ENCODE assay signal across 17 cellular contexts in genomic region chr1:154524881-154525280, GRCh38. TPM values are rescaled to one million over a fixed set of nuclear protein-coding genes. Genes with fewer than 3 reads are reported as not detected.
DNase-seq lines count a peak whose midpoint lies in the region; ATAC-seq, FAIRE-seq and TF ChIP-seq lines count a peak whose summit lies in the region.
"Had no signal": no experiment of that assay in that cellular context is flagged by ENCODE, and none has a peak within 500 bp of the region (broad histone marks: within the 10 kb centered on the region; RNA-seq: fewer than 3 reads in every experiment).

No MANE protein-coding gene starts in this region.

- ATAC-seq in GM19328 (IDR thresholded peaks at IDR 0.05; ENCODE audit: unreplicated experiment) (no peak), upper lobe of left lung (ENCODE audit: low FRiP score in 2 of 2) (no peak)
- ATAC-seq: GM12878 had no signal

- intact Hi-C loops in endothelial cell of umbilical vein (cut with micrococcal nuclease) (no loop called here), posterior vena cava (cut with DNase I) (no loop called here)

- no peak for TF ChIP-seq CTCF in endothelial cell of umbilical vein (IDR thresholded peaks at IDR 0.05; ENCODE audit: extremely low read depth in 1 of 2, insufficient read depth in 1 of 2, low read depth in 1 of 2, low read length in 2 of 2)
- TF ChIP-seq CTCF in upper lobe of left lung (IDR thresholded peaks at IDR 0.05): no peak

- DNase-seq in EH (ENCODE audit: low read depth): peak; percentile 7
- peak; percentile 88 for DNase-seq in SK-MEL-5 (ENCODE audit: low read depth, low spot score)
- DNase-seq in endothelial cell of umbilical vein (ENCODE audit: low read depth, low spot score): peak; percentile 66
- DNase-seq in posterior vena cava (ENCODE audit: low spot score): peak; percentile 11
- DNase-seq in NCI-H1436 (lab: John Stamatoyannopoulos, UW): no peak
- no peak for DNase-seq in upper lobe of left lung
- DNase-seq: 8988T; AML-193; CD8-positive, alpha-beta memory T cell; DMS53; GOT3; H9 had no signal

- H3K27ac ChIP-seq in endothelial cell of umbilical vein (ENCODE audit: insufficient read depth, low read depth, low read length) (no peak overlapping the region), upper lobe of left lung (no peak overlapping the region)
- H3K27ac ChIP-seq: BLaER1 had no signal

- CTCF ChIA-PET in endothelial cell of umbilical vein (lab: Charles Lee): interaction anchor here (1.5 to 2.3 kb wide), 2 partner anchors 21 to 40 kb away, joined by 5 to 13 read pairs; no protein-coding TSS in a partner anchor

- dilution Hi-C loops in endothelial cell of umbilical vein (cut with MboI; ENCODE audit: extremely low pct_ligation_motif_present, low sequenced_read_pairs): no loop called here

- no peaks in the 10 kb centered on the region for H3K9me1 ChIP-seq in endothelial cell of umbilical vein (replicated peaks; ENCODE audit: control insufficient read depth, extremely low read depth, insufficient read depth, low read length)

- H3K27me3 ChIP-seq in endothelial cell of umbilical vein (ENCODE audit: control insufficient read depth in 2 of 2, insufficient read depth in 2 of 2, low read length in 2 of 2) (no peaks in the 10 kb centered on the region), upper lobe of left lung (no peaks in the 10 kb centered on the region)
- H3K27me3 ChIP-seq: BLaER1 had no signal

- FAIRE-seq in endothelial cell of umbilical vein (lab: Jason Lieb, UNC): no peak
- FAIRE-seq: GM12878 had no signal

- BruUV-seq in endothelial cell of umbilical vein (replicated peaks; lab: Mats Ljungman, UMichigan): no TSS peak

- in situ Hi-C loops in SK-MEL-5 (cut with HindIII; ENCODE audit: low pct_unique_long_range_greater_than_20kb, low sequenced_read_pairs): no loop called here

- H3K4me1 ChIP-seq in endothelial cell of umbilical vein (ENCODE audit: control insufficient read depth, extremely low read depth, insufficient read depth, low read length): peaks cover 16% of the 10 kb centered on the region
- peaks cover 20 to 29% (median 24%) of the 10 kb centered on the region in 4 donors for H3K4me1 ChIP-seq in upper lobe of left lung
- H3K4me1 ChIP-seq: BLaER1 had no signal

- H2AFZ ChIP-seq in endothelial cell of umbilical vein (ENCODE audit: low read depth, low read length): no peak overlapping the region

- H3K9ac ChIP-seq in endothelial cell of umbilical vein (replicated peaks; ENCODE audit: extremely low read depth, insufficient read depth, low read length): no peak overlapping the region
- H3K9ac ChIP-seq: BLaER1 had no signal

- no peak overlapping the region for H3K4me2 ChIP-seq in endothelial cell of umbilical vein (ENCODE audit: insufficient read depth, low read length)
- H3K4me2 ChIP-seq: BLaER1 had no signal

- TF ChIP-seq EP300 in upper lobe of left lung (IDR thresholded peaks at IDR 0.05): no peak

- POLR2A ChIA-PET in endothelial cell of umbilical vein (lab: Charles Lee): no interaction called here

- TF ChIP-seq POLR2A in endothelial cell of umbilical vein (IDR thresholded peaks at IDR 0.05; ENCODE audit: low read depth, low read length) (no peak), upper lobe of left lung (IDR thresholded peaks at IDR 0.05) (no peak)

- H3K9me3 ChIP-seq in endothelial cell of umbilical vein (replicated peaks; ENCODE audit: control insufficient read depth, insufficient read depth, low read length): no peaks in the 10 kb centered on the region
- H3K9me3 ChIP-seq in upper lobe of left lung: no peaks in the 10 kb centered on the region

- no peaks in the 10 kb centered on the region for H4K20me1 ChIP-seq in endothelial cell of umbilical vein (replicated peaks; ENCODE audit: control insufficient read depth, extremely low read depth, insufficient read depth, low read length)
- H4K20me1 ChIP-seq: BLaER1 had no signal

- H3K79me2 ChIP-seq in endothelial cell of umbilical vein (ENCODE audit: control insufficient read depth, insufficient read depth, low read length): no peaks in the 10 kb centered on the region

- no peaks in the 10 kb centered on the region for H3K36me3 ChIP-seq in endothelial cell of umbilical vein (ENCODE audit: control insufficient read depth in 2 of 2, extremely low read depth in 1 of 2, insufficient read depth in 2 of 2, low read length in 2 of 2)
- H3K36me3 ChIP-seq in upper lobe of left lung: no peaks in the 10 kb centered on the region
- H3K36me3 ChIP-seq: BLaER1 had no signal

- no peak overlapping the region for H3K4me3 ChIP-seq in endothelial cell of umbilical vein (replicated peaks in 1 of 3; ENCODE audit: insufficient read depth in 1 of 3, low read depth in 1 of 3, low read length in 3 of 3)
- no peak overlapping the region for H3K4me3 ChIP-seq in upper lobe of left lung
- H3K4me3 ChIP-seq: BLaER1, GM12878 had no signal

TF ChIP-seq in endothelial cell of umbilical vein, 7 proteins besides CTCF, POLR2A, EP300 and RAD21 (continues in another document):
- TF ChIP-seq EZH2 (IDR thresholded peaks at IDR 0.05; ENCODE audit: borderline replicate concordance, low read depth, low read length, severe bottlenecking) (no peak), JUN (IDR thresholded peaks at IDR 0.05; ENCODE audit: borderline replicate concordance, insufficient read depth, insufficient read length, low read depth) (no peak), FOS (IDR thresholded peaks at IDR 0.05; ENCODE audit: borderline replicate concordance, insufficient read depth, low read length) (no peak)
- TF ChIP-seq, protein P1, sequence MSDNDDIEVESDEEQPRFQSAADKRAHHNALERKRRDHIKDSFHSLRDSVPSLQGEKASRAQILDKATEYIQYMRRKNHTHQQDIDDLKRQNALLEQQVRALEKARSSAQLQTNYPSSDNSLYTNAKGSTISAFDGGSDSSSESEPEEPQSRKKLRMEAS (IDR thresholded peaks at IDR 0.05; ENCODE audit: insufficient read depth, insufficient read length): no peak

RNA-seq across cellular contexts. Expression of gene SHE, which starts 22.7 kb away (rescaled TPM):
- 0.03 and 0.11 TPM in 2 replicates for total RNA-seq in SK-MEL-5 (2014; rRNA removed; shearing (Covaris generic))
- polyA plus RNA-seq in SK-MEL-5 (2015; cell fraction: cytosol; rRNA removed): 0.01 and 0.04 TPM in 2 replicates
- polyA plus RNA-seq in SK-MEL-5 (2015; cell fraction: nucleus; rRNA removed): 0.07 TPM in 1 of 2 replicates, not detected in the other
- total RNA-seq in endothelial cell of umbilical vein (43.4 and 52.7 TPM in 2 replicates), posterior vena cava (10 to 100 TPM; 17.9 to 22.9 TPM), upper lobe of left lung (10 to 100 TPM; 25.8 to 55.4 (median 29.5) TPM)
- 30.1 and 30.4 TPM in 2 replicates for polyA plus RNA-seq in endothelial cell of umbilical vein
- 27.9 and 28.0 TPM in 2 replicates for polyA plus RNA-seq in endothelial cell of umbilical vein (2011; cell fraction: cytosol; rRNA removed)
- polyA plus RNA-seq in endothelial cell of umbilical vein (2011; cell fraction: nucleus; rRNA removed): 39.9 and 41.9 TPM in 2 replicates
- polyA plus RNA-seq in endothelial cell of umbilical vein (2012): 25.6 and 28.4 TPM in 2 replicates
- 38.2 and 41.5 TPM in 2 replicates for polyA minus RNA-seq in endothelial cell of umbilical vein
- not detected for polyA minus RNA-seq in endothelial cell of umbilical vein (2011; cell fraction: cytosol; rRNA and poly(A)+ RNA removed)
- polyA minus RNA-seq in endothelial cell of umbilical vein (2011; cell fraction: nucleus; rRNA and poly(A)+ RNA removed): 19.3 and 26.1 TPM in 2 replicates
- total RNA-seq: CD8-positive, alpha-beta memory T cell; G401; HT1080 had no signal
- polyA plus RNA-seq: CD8-positive, alpha-beta memory T cell had no signal

RNA-seq across cellular contexts. Expression of gene TDRD10, which starts 22.9 kb away (rescaled TPM):
- not detected in 2 replicates for total RNA-seq in SK-MEL-5 (2014; rRNA removed; shearing (Covaris generic))
- polyA plus RNA-seq in SK-MEL-5 (2015; cell fraction: cytosol; rRNA removed): 0.10 TPM in 1 of 2 replicates, not detected in the other
- polyA plus RNA-seq in SK-MEL-5 (2015; cell fraction: nucleus; rRNA removed): not detected in 2 replicates
- total RNA-seq in endothelial cell of umbilical vein (3.9 and 6.1 TPM in 2 replicates), posterior vena cava (1 to 10 TPM; 3.4 to 5.8 TPM), upper lobe of left lung (10 to 100 TPM in 4 of 6 donors, 1 to 10 TPM in 2; 6.2 to 47.1 (median 12.6) TPM)
- 8.6 and 9.1 TPM in 2 replicates for polyA plus RNA-seq in endothelial cell of umbilical vein
- polyA plus RNA-seq in endothelial cell of umbilical vein (2011; cell fraction: cytosol; rRNA removed): 4.1 and 5.6 TPM in 2 replicates
- 38.4 and 42.2 TPM in 2 replicates for polyA plus RNA-seq in endothelial cell of umbilical vein (2011; cell fraction: nucleus; rRNA removed)
- polyA plus RNA-seq in endothelial cell of umbilical vein (2012): 3.0 TPM in 2 replicates
- 4.4 and 7.1 TPM in 2 replicates for polyA minus RNA-seq in endothelial cell of umbilical vein
- polyA minus RNA-seq in endothelial cell of umbilical vein (2011; cell fraction: cytosol; rRNA and poly(A)+ RNA removed): not detected
- polyA minus RNA-seq in endothelial cell of umbilical vein (2011; cell fraction: nucleus; rRNA and poly(A)+ RNA removed): 7.3 and 8.2 TPM in 2 replicates
- total RNA-seq: CD8-positive, alpha-beta memory T cell; GM12878; HT1080 had no signal
- polyA plus RNA-seq: CD8-positive, alpha-beta memory T cell; GM12878 had no signal

RNA-seq across cellular contexts. Expression of gene UBE2Q1, which starts 33.6 kb away (rescaled TPM):
- 131 and 147 TPM in 2 replicates for total RNA-seq in SK-MEL-5 (2014; rRNA removed; shearing (Covaris generic))
- polyA plus RNA-seq in SK-MEL-5 (2015; cell fraction: cytosol; rRNA removed): 106 and 149 TPM in 2 replicates
- polyA plus RNA-seq in SK-MEL-5 (2015; cell fraction: nucleus; rRNA removed): 116 and 118 TPM in 2 replicates
- total RNA-seq in endothelial cell of umbilical vein (85.4 and 97.2 TPM in 2 replicates), posterior vena cava (10 to 100 TPM; 44.8 to 45.4 TPM), upper lobe of left lung (10 to 100 TPM; 19.9 to 90.9 (median 36.4) TPM)
- polyA plus RNA-seq in endothelial cell of umbilical vein: 16.5 and 18.3 TPM in 2 replicates
- 19.5 and 20.6 TPM in 2 replicates for polyA plus RNA-seq in endothelial cell of umbilical vein (2011; cell fraction: cytosol; rRNA removed)
- 28.2 and 47.4 TPM in 2 replicates for polyA plus RNA-seq in endothelial cell of umbilical vein (2011; cell fraction: nucleus; rRNA removed)
- 60.3 and 79.7 TPM in 2 replicates for polyA plus RNA-seq in endothelial cell of umbilical vein (2012)
- 15.4 and 19.3 TPM in 2 replicates for polyA minus RNA-seq in endothelial cell of umbilical vein
- polyA minus RNA-seq in endothelial cell of umbilical vein (2011; cell fraction: cytosol; rRNA and poly(A)+ RNA removed): 12.7 TPM
- polyA minus RNA-seq in endothelial cell of umbilical vein (2011; cell fraction: nucleus; rRNA and poly(A)+ RNA removed): 10.2 and 13.8 TPM in 2 replicates

RNA-seq across cellular contexts. Expression of gene CHRNB2, which starts 42.7 kb away (rescaled TPM):
- 0.82 and 1.5 TPM in 2 replicates for total RNA-seq in SK-MEL-5 (2014; rRNA removed; shearing (Covaris generic))
- 1.1 and 2.6 TPM in 2 replicates for polyA plus RNA-seq in SK-MEL-5 (2015; cell fraction: cytosol; rRNA removed)
- polyA plus RNA-seq in SK-MEL-5 (2015; cell fraction: nucleus; rRNA removed): 1.1 and 2.1 TPM in 2 replicates
- total RNA-seq in endothelial cell of umbilical vein: not detected in 2 replicates
- not detected in 2 replicates for polyA plus RNA-seq in endothelial cell of umbilical vein
- not detected in 2 replicates for polyA plus RNA-seq in endothelial cell of umbilical vein (2011; cell fraction: cytosol; rRNA removed)
- polyA plus RNA-seq in endothelial cell of umbilical vein (2011; cell fraction: nucleus; rRNA removed): 0.06 and 0.08 TPM in 2 replicates
- polyA plus RNA-seq in endothelial cell of umbilical vein (2012): 0.09 TPM in 1 of 2 replicates, not detected in the other
- polyA minus RNA-seq in endothelial cell of umbilical vein: 0.12 and 0.45 TPM in 2 replicates
- polyA minus RNA-seq in endothelial cell of umbilical vein (2011; cell fraction: cytosol; rRNA and poly(A)+ RNA removed): not detected
- not detected in 2 replicates for polyA minus RNA-seq in endothelial cell of umbilical vein (2011; cell fraction: nucleus; rRNA and poly(A)+ RNA removed)
- total RNA-seq in posterior vena cava: not detected
- under 1 TPM in 1 of 6 donors, not detected in 5; 0.15 TPM for total RNA-seq in upper lobe of left lung
- total RNA-seq: CD8-positive, alpha-beta memory T cell; G401 had no signal

Comparison
In these comparisons a context has a peak if more than half of its experiments do, and no peak if none do; other contexts are left out.
1. DNase-seq: peak in EH (single experiment), SK-MEL-5 (single experiment), endothelial cell of umbilical vein (single experiment) and posterior vena cava (single experiment); none in NCI-H1436 (single experiment) and upper lobe of left lung (0 of 2).
2. RNA of gene SHE, which starts 22.7 kb away (total RNA-seq): 43.4 to 52.7 TPM in endothelial cell of umbilical vein, 25.8 to 55.4 TPM in upper lobe of left lung and 17.9 to 22.9 TPM in posterior vena cava; 0.03 to 0.11 TPM in SK-MEL-5; every median in the first group is over 10 times any median in the second.